Comparison of ENCODE assay signal across 8 cellular contexts in genomic region chr4:26862381-26862915, GRCh38. TPM values are rescaled to one million over a fixed set of nuclear protein-coding genes. Genes with fewer than 3 reads are reported as not detected.
A peak's percentile ranks its signal among the peaks of the same experiment; 100 is the strongest.
DNase-seq lines count a peak whose midpoint lies in the region; ATAC-seq and TF ChIP-seq lines count a peak whose summit lies in the region.

No MANE protein-coding gene starts in this region.

- H3K27me3 ChIP-seq in Karpas-422 (ENCODE audit: low read length), result no peaks in the 10 kb centered on the region

- peak overlapping the region; percentile 86 for H3K9ac ChIP-seq in Karpas-422 (ENCODE audit: low read length)

- ATAC-seq in central memory CD8-positive, alpha-beta T cell (replicated peaks; ENCODE audit: extremely low read depth, poor library complexity, severe bottlenecking), result no peak

- H3K27me3 Mint-ChIP-seq in CD14-positive monocyte (ENCODE audit: low read depth in 3 of 3), result no peaks in the 10 kb centered on the region
- no peaks in the 10 kb centered on the region for H3K27me3 Mint-ChIP-seq in central memory CD8-positive, alpha-beta T cell
- H3K27me3 Mint-ChIP-seq in nephron (ENCODE audit: low read depth), result no peaks in the 10 kb centered on the region

- H3K4me1 ChIP-seq in Karpas-422 (ENCODE audit: low read length), result peaks cover 64% of the 10 kb centered on the region

- H3K4me1 Mint-ChIP-seq in CD14-positive monocyte (peaks cover 56% of the 10 kb centered on the region), nephron (peaks cover 68% of the 10 kb centered on the region)
- peaks cover 73% of the 10 kb centered on the region for H3K4me1 Mint-ChIP-seq in central memory CD8-positive, alpha-beta T cell

- intact Hi-C loops in CD14-positive monocyte (cut with micrococcal nuclease), result no loop called here

- H3K9me3 Mint-ChIP-seq in CD14-positive monocyte (no peaks in the 10 kb centered on the region), nephron (no peaks in the 10 kb centered on the region)
- no peaks in the 10 kb centered on the region for H3K9me3 Mint-ChIP-seq in central memory CD8-positive, alpha-beta T cell

- H3K27ac ChIP-seq in Karpas-422 (ENCODE audit: low read length), result peak overlapping the region; percentile 95

- H3K4me2 ChIP-seq in Karpas-422 (ENCODE audit: low read depth, low read length, poor library complexity, severe bottlenecking), result peak overlapping the region; percentile 98

- TF ChIP-seq CTCF in CD14-positive monocyte (IDR thresholded peaks at IDR 0.05) (no peak), nephron (IDR thresholded peaks at IDR 0.05; ENCODE audit: unreplicated experiment in 3 of 3) (no peak)

- no peaks in the 10 kb centered on the region for H3K9me2 ChIP-seq in Karpas-422 (replicated peaks; ENCODE audit: insufficient read depth, low read length)

- peaks cover 30% of the 10 kb centered on the region for H4K20me1 ChIP-seq in Karpas-422 (ENCODE audit: insufficient read depth, low read depth, low read length)

- H3K36me3 Mint-ChIP-seq in CD14-positive monocyte, result no peaks in the 10 kb centered on the region
- peaks cover 19% of the 10 kb centered on the region for H3K36me3 Mint-ChIP-seq in central memory CD8-positive, alpha-beta T cell (ENCODE audit: insufficient read depth)
- H3K36me3 Mint-ChIP-seq in nephron (ENCODE audit: low read depth), result no peaks in the 10 kb centered on the region

- peaks cover 76% of the 10 kb centered on the region for H3K79me2 ChIP-seq in Karpas-422 (ENCODE audit: low read length)

- no peaks in the 10 kb centered on the region for H3K9me3 ChIP-seq in Karpas-422 (ENCODE audit: low read length)

- H3K4me3 Mint-ChIP-seq in CD14-positive monocyte (peak overlapping the region; percentile 93 to 100), nephron (peak overlapping the region; percentile 93 to 98 (median 95))
- H3K4me3 Mint-ChIP-seq in central memory CD8-positive, alpha-beta T cell, result peak overlapping the region; percentile 98

- DNase-seq in CD14-positive monocyte (ENCODE audit: low spot score) (no peak), Karpas-422 (peak; percentile 57), NCI-H2171 (lab: John Stamatoyannopoulos, UW) (no peak), cerebellar cortex (ENCODE audit: low spot score) (no peak)
- no peak for DNase-seq in central memory CD8-positive, alpha-beta T cell (ENCODE audit: low spot score in 2 of 2)
- no peak for DNase-seq in central memory CD4-positive, alpha-beta T cell
- no peak for DNase-seq in NK-92 treated with Interleukin-12 subunit alpha and Interleukin-12 subunit beta, amount 100 ng/mL, for 24 hours (lab: John Stamatoyannopoulos, UW)

- no peak overlapping the region for H3K27ac Mint-ChIP-seq in CD14-positive monocyte
- peak overlapping the region; percentile 98 for H3K27ac Mint-ChIP-seq in central memory CD8-positive, alpha-beta T cell (ENCODE audit: low read depth)
- peak overlapping the region; percentile 89 to 97 (median 93) for H3K27ac Mint-ChIP-seq in nephron

- no peaks in the 10 kb centered on the region for H3K36me3 ChIP-seq in Karpas-422 (ENCODE audit: insufficient read depth, low read length)

- H3K4me3 ChIP-seq in Karpas-422 (ENCODE audit: low read length), result peak overlapping the region; percentile 92

- no peak overlapping the region for H2AFZ ChIP-seq in Karpas-422 (ENCODE audit: low read length)

RNA-seq across cellular contexts. Expression of gene STIM2, which starts 1.8 kb away (rescaled TPM):
- 1 to 10 TPM; 8.6 to 8.8 TPM for polyA plus RNA-seq in CD14-positive monocyte
- 96.4 and 203 TPM in 2 replicates for total RNA-seq in Karpas-422 (2014; rRNA removed; shearing (Covaris generic); ENCODE audit: low replicate concordance)

Comparison
In these comparisons a context has a peak if more than half of its experiments do, and no peak if none do; other contexts are left out.
1. H3K27ac Mint-ChIP-seq: peak in central memory CD8-positive, alpha-beta T cell (single experiment) and nephron (3 of 3); none in CD14-positive monocyte (0 of 7).
2. Peak in every context shown above with its lines, with median percentiles within 50 percentile points of each other: H3K4me3 Mint-ChIP-seq.